Comparison of ENCODE assay signal across 32 cellular contexts in genomic region chr6:20606831-20607230, GRCh38.
"Had no signal": no experiment of that assay in that cellular context is flagged by ENCODE, and none has a peak within 500 bp of the region (broad histone marks: within the 10 kb centered on the region; RNA-seq: fewer than 3 reads in every experiment).

No MANE protein-coding gene starts in this region.

- H3K36me3 ChIP-seq: adrenal gland, esophagus squamous epithelium, left ventricle myocardium inferior, neutrophil, ovary, uterus had no signal

- H3K9me3 Mint-ChIP-seq: natural killer cell treated with Interleukin-12 subunit alpha and Interleukin-12 subunit beta and Interleukin-15 and Interleukin-18, amount 100 ng/mL, for 72 hours had no signal

- DNase-seq: activated CD4-positive, alpha-beta memory T cell treated with anti-CD3 and anti-CD28 coated beads for 36 hours; activated CD4-positive, alpha-beta T cell treated with anti-CD3 and anti-CD28 coated beads for 48 hours; activated CD8-positive, alpha-beta memory T cell treated with anti-CD3 and anti-CD28 coated beads, Interleukin-2, amount 50 U/mL, for 4 hours; activated effector memory CD4-positive, alpha-beta T cell treated with anti-CD3 and anti-CD28 coated beads, Interleukin-2, amount 50 U/mL, for 16 hours; activated naive CD4-positive, alpha-beta T cell treated with anti-CD3 and anti-CD28 coated beads for 36 hours; activated naive CD8-positive, alpha-beta T cell treated with anti-CD3 and anti-CD28 coated beads for 36 hours; activated T-cell treated with anti-CD3 and anti-CD28 coated beads, Interleukin-2, amount 50 U/mL, for 1 hour; adrenal gland; aorta; body of pancreas; dermis blood vessel endothelial cell; effector CD4-positive, alpha-beta T cell; esophagus squamous epithelium; left ventricle myocardium inferior; mucosa of descending colon; ovary; stimulated activated CD4-positive, alpha-beta T cell treated with anti-CD3 and anti-CD28 coated beads, Interleukin-12 subunit alpha, Interleukin-12 subunit beta, amount 100 ng/mL, for 4 hours; stimulated activated CD4-positive, alpha-beta T cell treated with anti-CD3 and anti-CD28 coated beads, Interleukin-4, amount 100 ng/mL, for 24 hours; stimulated activated naive CD8-positive, alpha-beta T cell treated with anti-CD3 and anti-CD28 coated beads, Interleukin-15, amount 100 ng/mL, for 72 hours; substantia nigra; uterus had no signal

- ATAC-seq: activated CD4-positive, CD25-positive, alpha-beta regulatory T cell treated with anti-CD3 and anti-CD28 coated beads, Interleukin-2, amount 50 U/mL, for 24 hours; body of pancreas; mucosa of descending colon; natural killer cell treated with Interleukin-12 subunit alpha and Interleukin-12 subunit beta and Interleukin-15 and Interleukin-18, amount 100 ng/mL, for 72 hours; sciatic nerve; stimulated activated effector memory CD8-positive, alpha-beta T cell treated with anti-CD3 and anti-CD28 coated beads, Interleukin-12 subunit alpha, Interleukin-12 subunit beta, amount 100 ng/mL, for 72 hours; stimulated activated naive CD8-positive, alpha-beta T cell treated with anti-CD3 and anti-CD28 coated beads, Interleukin-15, amount 100 ng/mL, for 72 hours had no signal

- H3K4me3 ChIP-seq: adrenal gland, body of pancreas, esophagus squamous epithelium, left ventricle myocardium inferior, lung, mucosa of descending colon, ovary, skin epidermis, uterus had no signal

- H3K4me1 ChIP-seq: adrenal gland, esophagus squamous epithelium, left ventricle myocardium inferior, uterus had no signal

- H3K9me3 ChIP-seq: adrenal gland, body of pancreas, esophagus squamous epithelium, mucosa of descending colon, neutrophil, ovary, uterus had no signal

- H3K27ac Mint-ChIP-seq: activated CD4-positive, alpha-beta memory T cell treated with anti-CD3 and anti-CD28 coated beads for 36 hours; activated naive CD4-positive, alpha-beta T cell treated with anti-CD3 and anti-CD28 coated beads for 36 hours; activated naive CD8-positive, alpha-beta T cell treated with anti-CD3 and anti-CD28 coated beads for 36 hours; activated T-helper 1 cell treated with anti-CD3 and anti-CD28 coated beads, Interleukin-12 subunit alpha, Interleukin-12 subunit beta, Interleukin-2, Interleukin-4 antibody, amounts not matched to agents 30 ng/mL and 10 ng/mL and 1 ng/mL, durations not matched to agents 14 hours and 24 hours and 36 hours; progenitor cell of endocrine pancreas; stimulated activated effector memory CD8-positive, alpha-beta T cell treated with anti-CD3 and anti-CD28 coated beads, Interleukin-12 subunit alpha, Interleukin-12 subunit beta, amount 100 ng/mL, for 72 hours; stimulated activated naive CD8-positive, alpha-beta T cell treated with anti-CD3 and anti-CD28 coated beads, Interleukin-15, amount 100 ng/mL, for 72 hours; type B pancreatic cell had no signal

- H3K27ac ChIP-seq: adrenal gland, body of pancreas, epithelial cell of prostate, esophagus squamous epithelium, left ventricle myocardium inferior, neutrophil, ovary, skin epidermis, uterus had no signal

- H3K27me3 Mint-ChIP-seq: activated CD4-positive, alpha-beta memory T cell treated with anti-CD3 and anti-CD28 coated beads for 36 hours; activated naive CD8-positive, alpha-beta T cell treated with anti-CD3 and anti-CD28 coated beads for 36 hours; natural killer cell treated with Interleukin-12 subunit alpha and Interleukin-12 subunit beta and Interleukin-15 and Interleukin-18, amount 100 ng/mL, for 72 hours; progenitor cell of endocrine pancreas; stimulated activated naive CD8-positive, alpha-beta T cell treated with anti-CD3 and anti-CD28 coated beads, Interleukin-15, amount 100 ng/mL, for 72 hours; type B pancreatic cell had no signal

- H3K27me3 ChIP-seq: adrenal gland, body of pancreas, esophagus squamous epithelium, neutrophil, ovary, uterus had no signal

- H3K36me3 Mint-ChIP-seq: stimulated activated effector memory CD8-positive, alpha-beta T cell treated with anti-CD3 and anti-CD28 coated beads, Interleukin-12 subunit alpha, Interleukin-12 subunit beta, amount 100 ng/mL, for 72 hours had no signal

- H3K4me3 Mint-ChIP-seq: activated CD4-positive, alpha-beta memory T cell treated with anti-CD3 and anti-CD28 coated beads for 36 hours; activated naive CD4-positive, alpha-beta T cell treated with anti-CD3 and anti-CD28 coated beads for 36 hours; activated naive CD8-positive, alpha-beta T cell treated with anti-CD3 and anti-CD28 coated beads for 36 hours; activated T-helper 1 cell treated with anti-CD3 and anti-CD28 coated beads, Interleukin-12 subunit alpha, Interleukin-12 subunit beta, Interleukin-2, Interleukin-4 antibody, amounts not matched to agents 30 ng/mL and 10 ng/mL and 1 ng/mL, durations not matched to agents 14 hours and 24 hours and 36 hours; natural killer cell treated with Interleukin-12 subunit alpha and Interleukin-12 subunit beta and Interleukin-15 and Interleukin-18, amount 100 ng/mL, for 72 hours; stimulated activated effector memory CD8-positive, alpha-beta T cell treated with anti-CD3 and anti-CD28 coated beads, Interleukin-12 subunit alpha, Interleukin-12 subunit beta, amount 100 ng/mL, for 72 hours; stimulated activated naive CD8-positive, alpha-beta T cell treated with anti-CD3 and anti-CD28 coated beads, Interleukin-15, amount 100 ng/mL, for 72 hours; type B pancreatic cell had no signal
